10 cellular contexts compared by ENCODE assay signal in genomic region chr11:61071208-61071681, GRCh38. TPM values are rescaled to one million over a fixed set of nuclear protein-coding genes. Genes with fewer than 3 reads are reported as not detected.
DNase-seq lines count a peak whose midpoint lies in the region; ATAC-seq lines count a peak whose summit lies in the region.
"Had no signal": no experiment of that assay in that cellular context is flagged by ENCODE, and none has a peak within 500 bp of the region (broad histone marks: within the 10 kb centered on the region; RNA-seq: fewer than 3 reads in every experiment).

No MANE protein-coding gene starts in this region.

- no peak overlapping the region for H3K27ac ChIP-seq in caudate nucleus (ENCODE audit: low read depth, low read length)
- H3K27ac ChIP-seq: C4-2B had no signal

- ATAC-seq in HG03571 (IDR thresholded peaks at IDR 0.05; ENCODE audit: unreplicated experiment) (peak; percentile 77), GM19397 (IDR thresholded peaks at IDR 0.05; ENCODE audit: unreplicated experiment) (no peak)

- peak; percentile 72 for DNase-seq in stimulated activated CD4-positive, alpha-beta T cell treated with anti-CD3 and anti-CD28 coated beads, Interleukin-15, amount 100 ng/mL, for 24 hours
- DNase-seq in stimulated activated CD4-positive, alpha-beta T cell treated with anti-CD3 and anti-CD28 coated beads, Interleukin-12 subunit alpha, Interleukin-12 subunit beta, amount 100 ng/mL, for 4 hours, result no peak
- peak; percentile 83 for DNase-seq in activated effector memory CD4-positive, alpha-beta T cell treated with anti-CD3 and anti-CD28 coated beads, Interleukin-2, amount 50 U/mL, for 16 hours
- DNase-seq in stimulated activated CD8-positive, alpha-beta memory T cell treated with anti-CD3 and anti-CD28 coated beads, Interleukin-15, amount 100 ng/mL, for 48 hours (ENCODE audit: low read depth in 2 of 2), result peak; percentile 52 to 58
- DNase-seq in occipital lobe (lab: John Stamatoyannopoulos, UW) (no peak), caudate nucleus (lab: John Stamatoyannopoulos, UW) (no peak)

RNA-seq across cellular contexts. Expression of gene CD5, which starts 31.0 kb away (rescaled TPM):
- not detected for total RNA-seq in occipital lobe
- total RNA-seq: kidney epithelial cell had no signal

Comparison
In these comparisons a context has a peak if more than half of its experiments do, and no peak if none do; other contexts are left out.
1. DNase-seq: peak in stimulated activated CD4-positive, alpha-beta T cell treated with anti-CD3 and anti-CD28 coated beads, Interleukin-15, amount 100 ng/mL, for 24 hours (single experiment), activated effector memory CD4-positive, alpha-beta T cell treated with anti-CD3 and anti-CD28 coated beads, Interleukin-2, amount 50 U/mL, for 16 hours (single experiment) and stimulated activated CD8-positive, alpha-beta memory T cell treated with anti-CD3 and anti-CD28 coated beads, Interleukin-15, amount 100 ng/mL, for 48 hours (2 of 2); none in stimulated activated CD4-positive, alpha-beta T cell treated with anti-CD3 and anti-CD28 coated beads, Interleukin-12 subunit alpha, Interleukin-12 subunit beta, amount 100 ng/mL, for 4 hours (single experiment), occipital lobe (single experiment) and caudate nucleus (0 of 61).